9 cellular contexts compared by ENCODE assay signal in the genomic region with DNA sequence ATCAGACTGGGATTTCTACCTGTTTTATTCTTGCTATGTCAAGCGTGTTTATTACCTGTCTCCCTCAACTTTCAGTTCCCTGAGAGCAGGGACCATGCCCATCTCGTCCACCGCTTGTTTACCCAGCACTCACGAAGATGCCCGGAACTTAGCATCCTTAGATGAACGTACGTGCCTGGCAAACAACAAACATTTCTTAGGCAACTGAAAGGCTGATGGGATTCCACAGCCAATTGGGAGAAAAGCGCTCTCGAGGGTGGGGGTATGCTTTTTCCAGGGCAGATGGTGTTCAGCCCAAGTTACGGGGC. TPM values are rescaled to one million over a fixed set of nuclear protein-coding genes. Genes with fewer than 3 reads are reported as not detected.
DNase-seq lines count a peak whose midpoint lies in the region; ATAC-seq, FAIRE-seq and TF ChIP-seq lines count a peak whose summit lies in the region.
"Had no signal": no experiment of that assay in that cellular context is flagged by ENCODE, and none has a peak within 500 bp of the region (broad histone marks: within the 10 kb centered on the region; RNA-seq: fewer than 3 reads in every experiment).

No MANE protein-coding gene starts in this region.

- CTCF ChIA-PET in AG04450 (lab: Charles Lee), result interaction anchor here (4.6 kb wide), 1 partner anchor 12 kb away, joined by 29 read pairs; no protein-coding TSS in a partner anchor
- CTCF ChIA-PET in IMR-90 (lab: Yijun Ruan, JAX), result no interaction called here

- H3K4me1 ChIP-seq in IMR-90 (ENCODE audit: control insufficient read depth, insufficient read depth, low read length) (peaks cover 14% of the 10 kb centered on the region), mucosa of stomach (ENCODE audit: control insufficient read depth, insufficient read depth, low read length) (peaks cover 24% of the 10 kb centered on the region)

- peak overlapping the region; percentile 26; the same call in 1 of the 2 replicates for H4K91ac ChIP-seq in IMR-90 (ENCODE audit: insufficient read depth, low read depth, low read length)

- H3K23ac ChIP-seq in IMR-90 (ENCODE audit: low read depth, low read length), result peak overlapping the region; percentile 75

- H3K4me2 ChIP-seq in IMR-90 (ENCODE audit: low read depth, low read length), result peak overlapping the region; percentile 93

- no peak for TF ChIP-seq POLR2A in IMR-90 (IDR thresholded peaks at IDR 0.05; ENCODE audit: low read depth, low read length)

- H3K27me3 ChIP-seq in AG04450 (ENCODE audit: control insufficient read depth, insufficient read depth, low read length) (no peaks in the 10 kb centered on the region), IMR-90 (ENCODE audit: control insufficient read depth, insufficient read depth, low read length) (no peaks in the 10 kb centered on the region), bronchial epithelial cell (ENCODE audit: control insufficient read depth, insufficient read depth, low read length) (no peaks in the 10 kb centered on the region), mucosa of stomach (ENCODE audit: control insufficient read depth, insufficient read depth, low read length) (no peaks in the 10 kb centered on the region)

- dilution Hi-C loops in IMR-90 (cut with HindIII; ENCODE audit: low sequenced_read_pairs, unreplicated experiment), result no loop called here

- H4K5ac ChIP-seq in IMR-90 (ENCODE audit: low read depth, low read length), result peak overlapping the region; percentile 92

- H2BK120ac ChIP-seq in IMR-90 (ENCODE audit: low read depth, low read length), result no peak overlapping the region

- peak overlapping the region; percentile 95 for H3K4ac ChIP-seq in IMR-90 (ENCODE audit: low read depth, low read length)

- no peak for FAIRE-seq in bronchial epithelial cell (lab: Jason Lieb, UNC)
- FAIRE-seq: frontal cortex had no signal

- peak overlapping the region; percentile 72; the same call in 1 of the 2 replicates for H3K18ac ChIP-seq in IMR-90 (ENCODE audit: low read depth, low read length)

- peak overlapping the region; percentile 100 for H2AK9ac ChIP-seq in IMR-90 (replicated peaks; ENCODE audit: low read depth, low read length, poor library complexity)

- H3K14ac ChIP-seq in IMR-90 (replicated peaks; ENCODE audit: low read depth, low read length), result peak overlapping the region; percentile 97

- no peak for ATAC-seq in IMR-90 (ENCODE audit: low read depth)
- ATAC-seq in HG03521 (IDR thresholded peaks at IDR 0.05; ENCODE audit: unreplicated experiment), result no peak
- no peak for ATAC-seq in HG02610 (IDR thresholded peaks at IDR 0.05; ENCODE audit: unreplicated experiment)

- H4K20me1 ChIP-seq in IMR-90 (ENCODE audit: insufficient read depth, low read length), result peaks cover 42% of the 10 kb centered on the region

- peak overlapping the region; percentile 74 to 98 for H4K8ac ChIP-seq in IMR-90 (ENCODE audit: low read depth in 2 of 2, low read length in 2 of 2)

- H3K9ac ChIP-seq in IMR-90 (ENCODE audit: low read depth, low read length) (peak overlapping the region; percentile 80), mucosa of stomach (ENCODE audit: low read length) (peak overlapping the region; percentile 79)

- H3K4me3 ChIP-seq in AG04450 (ENCODE audit: low read depth, low read length) (peak overlapping the region; percentile 96), IMR-90 (ENCODE audit: insufficient read depth, low read depth, low read length) (peak overlapping the region; percentile 76), bronchial epithelial cell (ENCODE audit: low read depth, low read length) (peak overlapping the region; percentile 90), mucosa of stomach (ENCODE audit: low read length) (peak overlapping the region; percentile 43)

- peak overlapping the region; percentile 99 for H2AFZ ChIP-seq in IMR-90 (replicated peaks; ENCODE audit: low read length, poor library complexity)

- peak overlapping the region; percentile 69 for H2BK5ac ChIP-seq in IMR-90 (ENCODE audit: low read depth, low read length, poor library complexity, severe bottlenecking)

- no peak for TF ChIP-seq RAD21 in IMR-90 (IDR thresholded peaks at IDR 0.05; ENCODE audit: low read length)

- intact Hi-C loops in IMR-90 (cut with micrococcal nuclease), result no loop called here

- H3K27ac ChIP-seq in AG04450 (ENCODE audit: low read depth, low read length) (no peak overlapping the region), IMR-90 (ENCODE audit: insufficient read depth, low read length) (peak overlapping the region; percentile 84)

- H2BK15ac ChIP-seq in IMR-90 (ENCODE audit: low read depth, low read length), result no peak overlapping the region

- POLR2A ChIA-PET in AG04450 (lab: Yijun Ruan, JAX), result no interaction called here
- POLR2A ChIA-PET in IMR-90 (lab: Charles Lee; ENCODE audit: unreplicated experiment), result no interaction called here

- in situ Hi-C loops in IMR-90 (cut with MboI; ENCODE audit: low sequenced_read_pairs), result no loop called here

- H3K36me3 ChIP-seq in IMR-90 (ENCODE audit: control insufficient read depth, insufficient read depth, low read length) (peaks cover 22% of the 10 kb centered on the region), bronchial epithelial cell (ENCODE audit: control insufficient read depth, insufficient read depth, low read length) (peaks cover 11% of the 10 kb centered on the region), mucosa of stomach (ENCODE audit: control insufficient read depth, insufficient read depth, low read length) (no peaks in the 10 kb centered on the region)

- no peaks in the 10 kb centered on the region; the same call in 1 of the 2 replicates for H3K9me3 ChIP-seq in AG04450 (ENCODE audit: control insufficient read depth, insufficient read depth, low read length)
- no peaks in the 10 kb centered on the region for H3K9me3 ChIP-seq in IMR-90 (ENCODE audit: control insufficient read depth, insufficient read depth, low read length)
- no peaks in the 10 kb centered on the region for H3K9me3 ChIP-seq in mucosa of stomach (ENCODE audit: control insufficient read depth, low read length)

- BruUV-seq in IMR-90 (replicated peaks; lab: Mats Ljungman, UMichigan), result no TSS peak

- peaks cover 0 to 45% of the 10 kb centered on the region in 2 experiments; a peak in 3 of 4 replicates for H3K79me1 ChIP-seq in IMR-90 (ENCODE audit: low read depth in 1 of 2, low read length in 2 of 2)

- no CpG with 5 or more reads among the region's 10 CpGs for WGBS in IMR-90 (ENCODE audit: extremely low coverage in 2 of 2, insufficient read length in 1 of 2), 2 experiments

- TF ChIP-seq CTCF in AG04450 (IDR thresholded peaks at IDR 0.05; ENCODE audit: low read depth, low read length), result no peak
- no peak for TF ChIP-seq CTCF in IMR-90 (conservative IDR thresholded peaks at IDR 0.05; ENCODE audit: low read depth, low read length)
- TF ChIP-seq CTCF in bronchial epithelial cell (IDR thresholded peaks at IDR 0.05; ENCODE audit: insufficient read depth, low read length, severe bottlenecking), result no peak

- H2AK5ac ChIP-seq in IMR-90 (ENCODE audit: low read depth, low read length), result peak overlapping the region; percentile 33

- H3K9me1 ChIP-seq in IMR-90 (ENCODE audit: insufficient read depth, low read length), result peaks cover 4% of the 10 kb centered on the region; the same call in 1 of the 2 replicates

- H3K56ac ChIP-seq in IMR-90 (ENCODE audit: extremely low read depth, insufficient read depth, low read length), result peak overlapping the region; percentile 54; the same call in 1 of the 2 replicates

- H2BK20ac ChIP-seq in IMR-90 (ENCODE audit: low read depth, low read length), result no peak overlapping the region

- DNase-seq in AG04450 (ENCODE audit: low read depth, low spot score) (no peak), IMR-90 (no peak), bronchial epithelial cell (ENCODE audit: low read depth) (peak; percentile 18), NCI-H146 treated with DMSO at 0.1 percent for 48 hours (lab: John Stamatoyannopoulos, UW; ENCODE audit: unreplicated experiment) (no peak)
- DNase-seq in activated effector memory CD4-positive, alpha-beta T cell treated with Interleukin-2 at 50 U/mL for 16 hours, result no peak

TF ChIP-seq in IMR-90, 13 proteins besides CTCF, POLR2A, EP300 and RAD21 (continues in another document):
- TF ChIP-seq FOS (IDR thresholded peaks at IDR 0.05; ENCODE audit: low read depth, low read length), result no peak

RNA-seq across cellular contexts. Expression of gene CHPF2, which starts 0.4 kb away (rescaled TPM):
- polyA plus RNA-seq in AG04450 (2011; rRNA removed) (32.9 and 42.2 TPM in 2 replicates), IMR-90 (2012; rRNA removed) (77.0 and 80.0 TPM in 2 replicates)
- 37.7 and 51.9 TPM in 2 replicates for polyA minus RNA-seq in AG04450 (2011; rRNA and poly(A)+ RNA removed)
- total RNA-seq in IMR-90 (2012; rRNA removed) (26.2 and 26.9 TPM in 2 replicates), bronchial epithelial cell (23.4 and 25.0 TPM in 2 replicates)
- polyA plus RNA-seq in IMR-90 (2012; cell fraction: cytosol; rRNA removed), result 51.8 and 111 TPM in 2 replicates
- 105 and 225 TPM in 2 replicates for polyA plus RNA-seq in IMR-90 (2012; cell fraction: nucleus; rRNA removed; ENCODE audit: low replicate concordance)

RNA-seq across cellular contexts. Expression of gene ABCF2, which starts 4.9 kb away (rescaled TPM):
- polyA plus RNA-seq in AG04450 (2011; rRNA removed) (31.0 and 39.0 TPM in 2 replicates), IMR-90 (2012; rRNA removed) (40.3 and 46.2 TPM in 2 replicates)
- polyA minus RNA-seq in AG04450 (2011; rRNA and poly(A)+ RNA removed), result 39.7 and 41.6 TPM in 2 replicates
- total RNA-seq in IMR-90 (2012; rRNA removed) (100 and 103 TPM in 2 replicates), bronchial epithelial cell (60.9 and 85.8 TPM in 2 replicates)
- 20.3 and 26.3 TPM in 2 replicates for polyA plus RNA-seq in IMR-90 (2012; cell fraction: cytosol; rRNA removed)
- 31.5 and 41.9 TPM in 2 replicates for polyA plus RNA-seq in IMR-90 (2012; cell fraction: nucleus; rRNA removed; ENCODE audit: low replicate concordance)

RNA-seq across cellular contexts. Expression of gene SMARCD3, which starts 16.6 kb away (rescaled TPM):
- polyA plus RNA-seq in AG04450 (2011; rRNA removed) (39.2 and 47.7 TPM in 2 replicates), IMR-90 (2012; rRNA removed) (43.8 and 48.5 TPM in 2 replicates)
- 29.9 and 40.9 TPM in 2 replicates for polyA minus RNA-seq in AG04450 (2011; rRNA and poly(A)+ RNA removed)
- total RNA-seq in IMR-90 (2012; rRNA removed) (33.1 and 37.5 TPM in 2 replicates), bronchial epithelial cell (2.1 and 4.9 TPM in 2 replicates)
- polyA plus RNA-seq in IMR-90 (2012; cell fraction: cytosol; rRNA removed), result 28.8 and 30.9 TPM in 2 replicates
- polyA plus RNA-seq in IMR-90 (2012; cell fraction: nucleus; rRNA removed; ENCODE audit: low replicate concordance), result 250 and 259 TPM in 2 replicates

RNA-seq across cellular contexts. Expression of gene H2BK1, which starts 21.6 kb away (rescaled TPM):
- polyA plus RNA-seq in AG04450 (2011; rRNA removed) (not detected in 2 replicates), IMR-90 (2012; rRNA removed) (not detected in 2 replicates)
- not detected in 2 replicates for polyA minus RNA-seq in AG04450 (2011; rRNA and poly(A)+ RNA removed)
- total RNA-seq in IMR-90 (2012; rRNA removed) (not detected in 2 replicates), bronchial epithelial cell (not detected in 2 replicates)
- polyA plus RNA-seq in IMR-90 (2012; cell fraction: cytosol; rRNA removed), result not detected in 2 replicates
- not detected in 2 replicates for polyA plus RNA-seq in IMR-90 (2012; cell fraction: nucleus; rRNA removed; ENCODE audit: low replicate concordance)
- total RNA-seq: frontal cortex had no signal

RNA-seq across cellular contexts. Expression of gene ASB10, which starts 44.9 kb away (rescaled TPM):
- polyA plus RNA-seq in AG04450 (2011; rRNA removed) (not detected in 2 replicates), IMR-90 (2012; rRNA removed) (not detected in 2 replicates)
- polyA minus RNA-seq in AG04450 (2011; rRNA and poly(A)+ RNA removed), result not detected in 2 replicates
- total RNA-seq in IMR-90 (2012; rRNA removed) (not detected in 2 replicates), bronchial epithelial cell (not detected in 2 replicates)
- polyA plus RNA-seq in IMR-90 (2012; cell fraction: cytosol; rRNA removed), result not detected in 2 replicates
- not detected in 2 replicates for polyA plus RNA-seq in IMR-90 (2012; cell fraction: nucleus; rRNA removed; ENCODE audit: low replicate concordance)
- total RNA-seq: frontal cortex had no signal

Comparison
In these comparisons a context has a peak if more than half of its experiments do, and no peak if none do; other contexts are left out.
1. H3K4me3 ChIP-seq: peak in every context shown above with its lines; median percentile 96 in AG04450; 90 in bronchial epithelial cell; 76 in IMR-90; 43 in mucosa of stomach.